In the genomic region with DNA sequence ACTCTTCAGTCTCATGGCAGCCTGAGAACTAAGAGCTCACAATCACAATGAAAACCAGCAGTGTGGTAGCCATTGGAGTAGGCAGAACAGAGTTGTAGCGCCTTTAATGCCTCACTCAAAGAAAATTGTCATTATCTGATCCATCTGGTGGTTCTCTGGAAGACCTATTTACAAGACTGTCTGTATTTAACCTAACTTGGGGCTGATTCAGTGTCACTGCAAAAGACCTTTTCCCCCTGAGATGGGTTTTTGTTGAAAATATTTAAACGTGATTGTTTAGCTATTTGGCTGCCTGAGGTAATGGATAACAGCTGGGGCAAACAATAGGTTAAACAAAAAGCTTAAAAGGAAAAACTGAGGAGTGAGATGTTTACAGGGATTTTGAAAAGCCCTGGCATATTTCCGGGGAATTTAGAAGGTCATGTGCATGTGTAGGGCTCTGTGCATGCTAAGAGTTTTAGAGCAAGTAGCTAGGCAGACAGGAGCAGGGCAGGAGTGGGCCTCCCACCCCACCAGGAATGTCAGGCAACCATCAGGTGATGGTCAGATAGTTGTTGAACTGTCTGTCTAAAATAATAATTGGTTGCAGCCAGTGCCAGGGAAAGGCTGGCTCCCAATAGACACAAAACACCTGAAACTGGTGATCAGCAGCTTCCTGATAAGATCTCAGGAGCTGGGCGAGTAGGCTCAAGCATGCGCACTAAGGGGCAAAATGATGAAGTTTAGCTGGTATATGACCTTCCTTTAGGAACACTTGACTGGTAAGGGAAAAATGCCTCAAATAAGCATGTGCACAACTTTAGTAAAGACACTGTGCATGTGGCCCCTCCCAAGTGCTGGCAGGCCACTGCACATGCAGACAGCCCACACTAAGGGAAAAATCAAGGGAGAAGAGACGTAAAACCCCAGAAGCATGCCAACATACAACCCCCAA, we compare ENCODE assay signal across 13 cellular contexts.
DNase-seq lines count a peak whose midpoint lies in the region; ATAC-seq and TF ChIP-seq lines count a peak whose summit lies in the region.
"Had no signal": no experiment of that assay in that cellular context is flagged by ENCODE, and none has a peak within 500 bp of the region (broad histone marks: within the 10 kb centered on the region; RNA-seq: fewer than 3 reads in every experiment).

No MANE protein-coding gene starts in this region.

- ATAC-seq in HG03354 (IDR thresholded peaks at IDR 0.05; ENCODE audit: poor library complexity, severe bottlenecking, unreplicated experiment) (no peak), GM18868 (IDR thresholded peaks at IDR 0.05; ENCODE audit: unreplicated experiment) (no peak)

- TF ChIP-seq CTCF in brain (conservative IDR thresholded peaks at IDR 0.05) = no peak
- TF ChIP-seq CTCF in nephron progenitor cell (IDR thresholded peaks at IDR 0.05) = no peak

- H3K36me3 Mint-ChIP-seq in brain = no peaks in the 10 kb centered on the region
- no peaks in the 10 kb centered on the region for H3K36me3 Mint-ChIP-seq in nephron progenitor cell (ENCODE audit: low read depth)
- H3K36me3 Mint-ChIP-seq: activated naive CD8-positive, alpha-beta T cell treated with anti-CD3 and anti-CD28 coated beads for 36 hours had no signal

- DNase-seq in EL = peak; percentile 4
- peak; percentile 33 for DNase-seq in NCI-H146 (lab: John Stamatoyannopoulos, UW)
- DNase-seq in nephron progenitor cell = no peak
- DNase-seq in effector CD8-positive, alpha-beta T cell (lab: John Stamatoyannopoulos, UW) = no peak
- DNase-seq: activated naive CD8-positive, alpha-beta T cell treated with anti-CD3 and anti-CD28 coated beads for 36 hours; DMS79 treated with DMSO at 0.1 percent for 48 hours; GOT3; naive B cell; NCI-H1694; testis had no signal

- H3K4me3 Mint-ChIP-seq in brain = no peak overlapping the region
- no peak overlapping the region for H3K4me3 Mint-ChIP-seq in nephron progenitor cell
- H3K4me3 Mint-ChIP-seq: activated naive CD8-positive, alpha-beta T cell treated with anti-CD3 and anti-CD28 coated beads for 36 hours; naive B cell had no signal

- H3K9me3 Mint-ChIP-seq in brain (peaks cover 0 to 6% (median 0%) of the 10 kb centered on the region in 5 experiments), nephron progenitor cell (peaks cover 5% of the 10 kb centered on the region)
- H3K9me3 Mint-ChIP-seq: activated naive CD8-positive, alpha-beta T cell treated with anti-CD3 and anti-CD28 coated beads for 36 hours had no signal

- H3K27me3 Mint-ChIP-seq in brain (peaks cover 6% of the 10 kb centered on the region), nephron progenitor cell (ENCODE audit: low read depth, poor library complexity) (no peaks in the 10 kb centered on the region)
- H3K27me3 Mint-ChIP-seq: activated naive CD8-positive, alpha-beta T cell treated with anti-CD3 and anti-CD28 coated beads for 36 hours had no signal

- peak overlapping the region in 3 of 5 experiments; percentile 34 to 85 (median 69) for H3K27ac Mint-ChIP-seq in brain
- peak overlapping the region; percentile 22 for H3K27ac Mint-ChIP-seq in nephron progenitor cell
- H3K27ac Mint-ChIP-seq: activated naive CD8-positive, alpha-beta T cell treated with anti-CD3 and anti-CD28 coated beads for 36 hours; naive B cell had no signal

- peaks cover 14% of the 10 kb centered on the region for H3K4me1 Mint-ChIP-seq in brain
- peaks cover 21% of the 10 kb centered on the region for H3K4me1 Mint-ChIP-seq in nephron progenitor cell
- H3K4me1 Mint-ChIP-seq: activated naive CD8-positive, alpha-beta T cell treated with anti-CD3 and anti-CD28 coated beads for 36 hours; naive B cell had no signal

Comparison
In these comparisons a context has a peak if more than half of its experiments do, and no peak if none do; other contexts are left out.
1. DNase-seq: peak in EL (single experiment) and NCI-H146 (single experiment); none in nephron progenitor cell (single experiment) and effector CD8-positive, alpha-beta T cell (single experiment).